In genomic region chr7:96287168-96287567, GRCh38 we compare ENCODE assay signal across 11 cellular contexts.
A peak's percentile ranks its signal among the peaks of the same experiment; 100 is the strongest.
DNase-seq lines count a peak whose midpoint lies in the region; ATAC-seq lines count a peak whose summit lies in the region.
"Had no signal": no experiment of that assay in that cellular context is flagged by ENCODE, and none has a peak within 500 bp of the region (broad histone marks: within the 10 kb centered on the region; RNA-seq: fewer than 3 reads in every experiment).

No MANE protein-coding gene starts in this region.

- in situ Hi-C loops in HAP-1 (cut with MboI; ENCODE audit: low sequenced_read_pairs) = no loop called here

- no peaks in the 10 kb centered on the region for H3K27me3 Mint-ChIP-seq in memory B cell

- peak overlapping the region; percentile 69 for H3K27ac Mint-ChIP-seq in memory B cell

- H3K4me1 ChIP-seq in HAP-1 = no peaks in the 10 kb centered on the region

- peaks cover 24% of the 10 kb centered on the region for H3K36me3 Mint-ChIP-seq in memory B cell

- H3K9me3 Mint-ChIP-seq in memory B cell = peaks cover 4% of the 10 kb centered on the region

- H3K4me3 Mint-ChIP-seq in memory B cell = no peak overlapping the region

- peak; percentile 64 for ATAC-seq in GM18511 (IDR thresholded peaks at IDR 0.05; ENCODE audit: unreplicated experiment)
- ATAC-seq in GM21786 (IDR thresholded peaks at IDR 0.05; ENCODE audit: unreplicated experiment) = peak; percentile 40
- ATAC-seq in memory B cell (ENCODE audit: low read depth) = peak; percentile 78
- no peak for ATAC-seq in HG02623 (IDR thresholded peaks at IDR 0.05; ENCODE audit: unreplicated experiment)

- DNase-seq in MV-4-11 (lab: John Stamatoyannopoulos, UW) (peak; percentile 50), memory B cell (ENCODE audit: low spot score in 2 of 2) (no peak), HAP-1 (ENCODE audit: low spot score in 2 of 2) (no peak), OCI-M2 (lab: John Stamatoyannopoulos, UW; ENCODE audit: unreplicated experiment) (no peak)
- DNase-seq: activated CD4-positive, alpha-beta T cell treated with anti-CD3 and anti-CD28 coated beads for 48 hours; anterior cingulate cortex; NCI-H1417 treated with DMSO at 0.1 percent for 48 hours; RPMI8226 had no signal

- peaks cover 42% of the 10 kb centered on the region for H3K4me1 Mint-ChIP-seq in memory B cell

- no peak overlapping the region for H3K4me3 ChIP-seq in HAP-1

- H3K9me3 ChIP-seq in HAP-1 = no peaks in the 10 kb centered on the region

- no peaks in the 10 kb centered on the region for H3K27me3 ChIP-seq in HAP-1 (ENCODE audit: low read depth)

- no peaks in the 10 kb centered on the region for H3K36me3 ChIP-seq in HAP-1 (replicated peaks)
